In genomic region chr3:29314727-29315088, GRCh38 we compare ENCODE assay signal across 20 cellular contexts. TPM values are rescaled to one million over a fixed set of nuclear protein-coding genes. Genes with fewer than 3 reads are reported as not detected.
"Had no signal": no experiment of that assay in that cellular context is flagged by ENCODE, and none has a peak within 500 bp of the region (broad histone marks: within the 10 kb centered on the region; RNA-seq: fewer than 3 reads in every experiment).

No MANE protein-coding gene starts in this region.

- H3K4me3 ChIP-seq: breast epithelium, colonic mucosa, dorsolateral prefrontal cortex, esophagus squamous epithelium, lung, neural progenitor cell, suprapubic skin, transverse colon had no signal

- H3K4me2 ChIP-seq: neural progenitor cell had no signal

- DNase-seq: activated CD4-positive, alpha-beta T cell treated with anti-CD3 and anti-CD28 coated beads for 1 hour; activated CD4-positive, alpha-beta T cell treated with anti-CD3 and anti-CD28 coated beads, Interleukin-2, amount 50 U/mL, for 1 hour; activated T-cell treated with anti-CD3 and anti-CD28 coated beads, Interleukin-2, amount 50 U/mL, for 1 hour; colonic mucosa; dorsolateral prefrontal cortex; effector memory CD8-positive, alpha-beta T cell; esophagus squamous epithelium; foreskin keratinocyte; immature natural killer cell; naive thymus-derived CD8-positive, alpha-beta T cell; stimulated activated CD4-positive, alpha-beta T cell treated with anti-CD3 and anti-CD28 coated beads, Interleukin-1b, Interleukin-23, amount 100 ng/mL, for 48 hours; stimulated activated naive CD8-positive, alpha-beta T cell treated with anti-CD3 and anti-CD28 coated beads, Interleukin-15, amount 100 ng/mL, for 72 hours; T-helper 9 cell; transverse colon had no signal

- H3K4me1 ChIP-seq: colonic mucosa, foreskin keratinocyte, neural progenitor cell had no signal

- H3K27ac ChIP-seq: colonic mucosa, dorsolateral prefrontal cortex, esophagus squamous epithelium, foreskin keratinocyte, neural progenitor cell, suprapubic skin had no signal

- ATAC-seq: activated naive CD4-positive, alpha-beta T cell treated with anti-CD3 and anti-CD28 coated beads, Interleukin-2, amount 50 U/mL, for 72 hours; effector memory CD8-positive, alpha-beta T cell; foreskin keratinocyte; left lobe of liver; naive thymus-derived CD8-positive, alpha-beta T cell; stimulated activated naive CD8-positive, alpha-beta T cell treated with anti-CD3 and anti-CD28 coated beads, Interleukin-15, amount 100 ng/mL, for 72 hours had no signal

- H2AFZ ChIP-seq: neural progenitor cell had no signal

- H3K36me3 ChIP-seq: breast epithelium, colonic mucosa, esophagus squamous epithelium, neural progenitor cell, suprapubic skin, transverse colon had no signal

- H3K9me3 ChIP-seq: breast epithelium, colonic mucosa, esophagus squamous epithelium, suprapubic skin, transverse colon had no signal

- H3K9ac ChIP-seq: neural progenitor cell had no signal

- H3K27me3 ChIP-seq: breast epithelium, colonic mucosa, dorsolateral prefrontal cortex, esophagus squamous epithelium, foreskin keratinocyte, neural progenitor cell, suprapubic skin, transverse colon had no signal

RNA-seq across cellular contexts. Expression of gene RBMS3, which starts 33.8 kb away (rescaled TPM):
- total RNA-seq: naive thymus-derived CD8-positive, alpha-beta T cell had no signal
